28 cellular contexts compared by ENCODE assay signal in genomic region chr6:87851674-87852260, GRCh38.
"Had no signal": no experiment of that assay in that cellular context is flagged by ENCODE, and none has a peak within 500 bp of the region (broad histone marks: within the 10 kb centered on the region; RNA-seq: fewer than 3 reads in every experiment).

No MANE protein-coding gene starts in this region.

- H3K9me3 Mint-ChIP-seq: activated CD8-positive, alpha-beta T cell treated with anti-CD3 and anti-CD28 coated beads for 36 hours; activated naive CD4-positive, alpha-beta T cell treated with anti-CD3 and anti-CD28 coated beads, Interleukin-2, amount 10 ng/mL, durations not matched to agents 7 days and 5 days; activated naive CD8-positive, alpha-beta T cell treated with anti-CD3 and anti-CD28 coated beads for 36 hours; activated T-cell treated with anti-CD3 and anti-CD28 coated beads, Interleukin-2, amount 50 U/mL, for 72 hours; activated T-helper 2 cell treated with anti-CD3 and anti-CD28 coated beads, Interferon-gamma antibody, Interleukin-2, Interleukin-4, amounts not matched to agents 10 μg/mL and 5 μg/mL and 100 μg/mL, durations not matched to agents 14 hours and 24 hours and 36 hours; T-helper 1 cell treated with Interleukin-12 subunit alpha and Interleukin-12 subunit beta and Interleukin-4 antibody, amounts not matched to agents 30 μg/mL and 1 μg/mL, for 36 hours had no signal

- H3K4me1 Mint-ChIP-seq: activated naive CD4-positive, alpha-beta T cell treated with anti-CD3 and anti-CD28 coated beads, Interleukin-2, amount 10 ng/mL, durations not matched to agents 7 days and 5 days; activated naive CD8-positive, alpha-beta T cell treated with anti-CD3 and anti-CD28 coated beads for 36 hours had no signal

- H3K27me3 Mint-ChIP-seq: activated CD8-positive, alpha-beta T cell treated with anti-CD3 and anti-CD28 coated beads for 36 hours had no signal

- H3K4me3 ChIP-seq: cardiac muscle cell, SJSA1 had no signal

- H3K9me3 ChIP-seq: SJSA1 had no signal

- H3K27me3 ChIP-seq: brain microvascular endothelial cell, cardiac muscle cell had no signal

- H3K36me3 Mint-ChIP-seq: activated naive CD4-positive, alpha-beta T cell treated with anti-CD3 and anti-CD28 coated beads, Interleukin-2, amount 10 ng/mL, durations not matched to agents 7 days and 5 days; activated naive CD8-positive, alpha-beta T cell treated with anti-CD3 and anti-CD28 coated beads for 36 hours had no signal

- H3K4me3 Mint-ChIP-seq: activated CD8-positive, alpha-beta T cell treated with anti-CD3 and anti-CD28 coated beads for 36 hours; activated naive CD4-positive, alpha-beta T cell treated with anti-CD3 and anti-CD28 coated beads, Interleukin-2, amount 10 ng/mL, durations not matched to agents 7 days and 5 days; activated naive CD8-positive, alpha-beta T cell treated with anti-CD3 and anti-CD28 coated beads for 36 hours; activated T-cell treated with anti-CD3 and anti-CD28 coated beads, Interleukin-2, amount 50 U/mL, for 72 hours; T-helper 1 cell treated with Interleukin-12 subunit alpha and Interleukin-12 subunit beta and Interleukin-4 antibody, amounts not matched to agents 30 μg/mL and 1 μg/mL, for 36 hours had no signal

- H3K27ac Mint-ChIP-seq: activated CD8-positive, alpha-beta T cell treated with anti-CD3 and anti-CD28 coated beads for 36 hours; activated naive CD4-positive, alpha-beta T cell treated with anti-CD3 and anti-CD28 coated beads, Interleukin-2, amount 10 ng/mL, durations not matched to agents 7 days and 5 days; activated naive CD8-positive, alpha-beta T cell treated with anti-CD3 and anti-CD28 coated beads for 36 hours; activated T-cell treated with anti-CD3 and anti-CD28 coated beads, Interleukin-2, amount 50 U/mL, for 72 hours; activated T-helper 2 cell treated with anti-CD3 and anti-CD28 coated beads, Interferon-gamma antibody, Interleukin-2, Interleukin-4, amounts not matched to agents 10 μg/mL and 5 μg/mL and 100 μg/mL, durations not matched to agents 14 hours and 24 hours and 36 hours; T-helper 1 cell treated with Interleukin-12 subunit alpha and Interleukin-12 subunit beta and Interleukin-4 antibody, amounts not matched to agents 30 μg/mL and 1 μg/mL, for 36 hours had no signal

- H3K27ac ChIP-seq: brain microvascular endothelial cell, cardiac muscle cell, SJSA1 had no signal

- ATAC-seq: activated CD4-positive, CD25-positive, alpha-beta regulatory T cell treated with anti-CD3 and anti-CD28 coated beads, Interleukin-2, amount 50 U/mL, for 24 hours; activated CD8-positive, alpha-beta T cell treated with anti-CD3 and anti-CD28 coated beads for 36 hours; activated T-cell treated with anti-CD3 and anti-CD28 coated beads, Interleukin-2, amount 50 U/mL, for 72 hours; PC-3; SK-N-SH treated with all-trans-retinoic acid at 6 μM for 48 hours had no signal

- FAIRE-seq: RCC 7860 had no signal

- H3K4me1 ChIP-seq: SJSA1 had no signal

- DNase-seq: activated CD4-positive, alpha-beta T cell treated with anti-CD3 and anti-CD28 coated beads for 4 hours; activated CD8-positive, alpha-beta memory T cell treated with anti-CD3 and anti-CD28 coated beads, Interleukin-2, amount 50 U/mL, for 4 hours; activated CD8-positive, alpha-beta T cell treated with anti-CD3 and anti-CD28 coated beads for 36 hours; activated gamma-delta T cell treated with Interleukin-2 at 50 U/mL for 16 hours; activated naive CD4-positive, alpha-beta T cell treated with anti-CD3 and anti-CD28 coated beads, Interleukin-2, amount 10 ng/mL, durations not matched to agents 7 days and 5 days; activated naive CD8-positive, alpha-beta T cell treated with anti-CD3 and anti-CD28 coated beads for 36 hours; activated T-cell treated with anti-CD3 and anti-CD28 coated beads, Interleukin-2, amount 50 U/mL, for 72 hours; brain microvascular endothelial cell; cerebellar nuclear complex; NCI-H1092 treated with DMSO at 0.1 percent for 48 hours; NCI-H1436; NCI-H1694 treated with DMSO at 0.1 percent for 48 hours; NCI-H2029 treated with DMSO at 0.1 percent for 48 hours; NCI-H2227 treated with DMSO at 0.1 percent for 48 hours; NCI-H446 treated with DMSO at 0.1 percent for 48 hours; NCI-H526 treated with DMSO at 0.1 percent for 48 hours; NCI-H82; NK-92 treated with Interleukin-12 subunit alpha and Interleukin-12 subunit beta, amount 100 ng/mL, for 24 hours; PC-3; SHP77; SW 1271 had no signal

- H3K36me3 ChIP-seq: brain microvascular endothelial cell, cardiac muscle cell, SJSA1 had no signal
